Comparison of ENCODE assay signal across 16 cellular contexts in genomic region chr1:207680590-207681388, GRCh38. TPM values are rescaled to one million over a fixed set of nuclear protein-coding genes. Genes with fewer than 3 reads are reported as not detected.
A peak's percentile ranks its signal among the peaks of the same experiment; 100 is the strongest.
DNase-seq lines count a peak whose midpoint lies in the region; ATAC-seq, FAIRE-seq and TF ChIP-seq lines count a peak whose summit lies in the region.
"Not testable (repeated sequence)": the region's sequence is repeated elsewhere in the genome, so short reads cannot be mapped to it uniquely, and the experiment has no call there.
"Had no signal": no experiment of that assay in that cellular context is flagged by ENCODE, and none has a peak within 500 bp of the region (broad histone marks: within the 10 kb centered on the region; RNA-seq: fewer than 3 reads in every experiment).

No MANE protein-coding gene starts in this region.

- H4K91ac ChIP-seq in IMR-90 (ENCODE audit: insufficient read depth, low read depth, low read length); H1 (replicated peaks; ENCODE audit: insufficient read length, low read length): not testable (repeated sequence)

- H3K9me1 ChIP-seq in IMR-90 (ENCODE audit: insufficient read depth, low read length) = not testable (repeated sequence)

- H2BK120ac ChIP-seq in IMR-90 (ENCODE audit: low read depth, low read length); H1 (replicated peaks; ENCODE audit: low read depth, low read length): not testable (repeated sequence)

- not testable (repeated sequence) for H2BK12ac ChIP-seq in H1 (ENCODE audit: low read depth, low read length)

- peak; percentile 91 for ATAC-seq in IMR-90 (ENCODE audit: low read depth)
- peak; percentile 54; the same call in 2 of the 3 replicates for ATAC-seq in RWPE2 (ENCODE audit: low read depth)

- not testable (repeated sequence) for H3K18ac ChIP-seq in IMR-90 (ENCODE audit: low read depth, low read length); H1 (ENCODE audit: extremely low read depth, low read length)

- not testable (repeated sequence) for H3K79me1 ChIP-seq in IMR-90 (ENCODE audit: low read depth in 1 of 2, low read length in 2 of 2); H1 (ENCODE audit: low read depth, low read length)

- H2AK9ac ChIP-seq in IMR-90 (replicated peaks; ENCODE audit: low read depth, low read length, poor library complexity) = not testable (repeated sequence)

- peak; percentile 71 for DNase-seq in EL
- DNase-seq in IMR-90 = peak; percentile 61
- DNase-seq in RWPE2 (ENCODE audit: low spot score); H1 (ENCODE audit: low read depth in 1 of 2, low spot score in 2 of 2): not testable (repeated sequence)
- peak; percentile 68 for DNase-seq in amniotic epithelial cell (ENCODE audit: low read depth)
- peak; percentile 76 for DNase-seq in glomerular visceral epithelial cell (ENCODE audit: extremely low spot score)
- DNase-seq in renal cortical epithelial cell (ENCODE audit: low read depth) = peak; percentile 8

- not testable (repeated sequence) for H3K36me3 ChIP-seq in IMR-90 (ENCODE audit: control insufficient read depth, insufficient read depth, low read length); RWPE2 (ENCODE audit: low read depth); H1 (ENCODE audit: control insufficient read depth in 2 of 4, insufficient read depth in 4 of 4, low read length in 3 of 4)

- dilution Hi-C loops in IMR-90 (cut with HindIII; ENCODE audit: low sequenced_read_pairs, unreplicated experiment) = not testable (repeated sequence)

- not testable (repeated sequence) for TF ChIP-seq POLR2A in IMR-90 (IDR thresholded peaks at IDR 0.05; ENCODE audit: low read depth, low read length); H1 (IDR thresholded peaks at IDR 0.05; ENCODE audit: control extremely low read depth in 1 of 2, low read depth in 2 of 2, low read length in 2 of 2)

- not testable (repeated sequence) for TF ChIP-seq CTCF in IMR-90 (conservative IDR thresholded peaks at IDR 0.05; ENCODE audit: low read depth, low read length); RWPE2 (IDR thresholded peaks at IDR 0.05; ENCODE audit: poor library complexity, severe bottlenecking); H1 (IDR thresholded peaks at IDR 0.05; ENCODE audit: control extremely low read depth in 1 of 3, insufficient read depth in 1 of 3, low read depth in 1 of 3, low read length in 3 of 3)

- H3K27ac ChIP-seq in IMR-90 (ENCODE audit: insufficient read depth, low read length); RWPE2 (ENCODE audit: poor library complexity, severe bottlenecking); H1 (ENCODE audit: low read depth, low read length): not testable (repeated sequence)

- not testable (repeated sequence) for H2BK20ac ChIP-seq in IMR-90 (ENCODE audit: low read depth, low read length); H1 (ENCODE audit: low read length)

- FAIRE-seq in H1 (lab: Jason Lieb, UNC) = peak; percentile 75

- H3K79me2 ChIP-seq in H1 (ENCODE audit: control insufficient read depth in 1 of 2, insufficient read depth in 2 of 2, low read length in 2 of 2) = not testable (repeated sequence)

- not testable (repeated sequence) for H2AFZ ChIP-seq in IMR-90 (replicated peaks; ENCODE audit: low read length, poor library complexity)
- peak overlapping the region; percentile 44; the same call in 1 of the 2 replicates for H2AFZ ChIP-seq in H1 (ENCODE audit: low read length)

- H3K23me2 ChIP-seq in H1 (ENCODE audit: low read depth, low read length) = not testable (repeated sequence)

- H4K8ac ChIP-seq in IMR-90 (ENCODE audit: low read depth in 2 of 2, low read length in 2 of 2); H1 (ENCODE audit: extremely low read depth, insufficient read depth, low read length): not testable (repeated sequence)

- not testable (repeated sequence) for H3K9ac ChIP-seq in IMR-90 (ENCODE audit: low read depth, low read length); H1 (replicated peaks in 1 of 4; ENCODE audit: extremely low read depth in 1 of 4, low read depth in 3 of 4, low read length in 3 of 4)

- CTCF ChIA-PET in IMR-90 (lab: Yijun Ruan, JAX); H1 (lab: Charles Lee; ENCODE audit: partially characterized antibody): not testable (repeated sequence)

- not testable (repeated sequence) for H3K23ac ChIP-seq in IMR-90 (ENCODE audit: low read depth, low read length); H1 (ENCODE audit: insufficient read length)

- H3K4ac ChIP-seq in IMR-90 (ENCODE audit: low read depth, low read length); H1 (replicated peaks; ENCODE audit: insufficient read length, low read depth, low read length): not testable (repeated sequence)

- not testable (repeated sequence) for H2BK5ac ChIP-seq in IMR-90 (ENCODE audit: low read depth, low read length, poor library complexity, severe bottlenecking); H1 (ENCODE audit: low read depth, low read length)

- TF ChIP-seq RAD21 in IMR-90 (IDR thresholded peaks at IDR 0.05; ENCODE audit: low read length); H1 (IDR thresholded peaks at IDR 0.05 in 1 of 2, conservative IDR thresholded peaks at IDR 0.05 in 1 of 2; ENCODE audit: low read depth in 2 of 2, low read length in 2 of 2): not testable (repeated sequence)

- POLR2A ChIA-PET in IMR-90 (lab: Charles Lee; ENCODE audit: unreplicated experiment); H1 (lab: Charles Lee; ENCODE audit: partially characterized antibody): not testable (repeated sequence)

- not testable (repeated sequence) for H3K27me3 ChIP-seq in IMR-90 (ENCODE audit: control insufficient read depth, insufficient read depth, low read length); RWPE2 (ENCODE audit: insufficient read depth, poor library complexity, severe bottlenecking); H1 (replicated peaks in 1 of 4; ENCODE audit: control insufficient read depth in 3 of 4, extremely low read depth in 1 of 4, insufficient read depth in 3 of 4, low read length in 3 of 4)

- H2BK15ac ChIP-seq in IMR-90 (ENCODE audit: low read depth, low read length); H1 (ENCODE audit: low read length): not testable (repeated sequence)

- H4K5ac ChIP-seq in IMR-90 (ENCODE audit: low read depth, low read length); H1 (ENCODE audit: insufficient read length, low read depth, low read length): not testable (repeated sequence)

- in situ Hi-C loops in IMR-90 (cut with MboI; ENCODE audit: low sequenced_read_pairs) = not testable (repeated sequence)

- TF ChIP-seq EP300 in H1 (IDR thresholded peaks at IDR 0.05; ENCODE audit: borderline replicate concordance in 1 of 2, low read depth in 2 of 2, low read length in 2 of 2) = not testable (repeated sequence)

- H3K14ac ChIP-seq in IMR-90 (replicated peaks; ENCODE audit: low read depth, low read length); H1 (ENCODE audit: insufficient read length): not testable (repeated sequence)

- intact Hi-C loops in IMR-90 (cut with micrococcal nuclease) = not testable (repeated sequence)

- not testable (repeated sequence) for H3K56ac ChIP-seq in IMR-90 (ENCODE audit: extremely low read depth, insufficient read depth, low read length); H1 (replicated peaks; ENCODE audit: insufficient read length, low read depth, low read length)

- WGBS in IMR-90 (ENCODE audit: extremely low coverage in 2 of 2, insufficient read length in 1 of 2), 2 experiments = no CpG with 5 or more reads among the region's 6 CpGs
- WGBS in H1 (ENCODE audit: extremely low coverage in 1 of 2, insufficient coverage in 1 of 2, insufficient read length in 1 of 2, insufficient replicate concordance in 2 of 2, low coverage in 1 of 2, low lambda C conversion rate in 2 of 2, missing lambda C conversion rate in 1 of 2), 2 experiments = 83% methylated on average over 5 of the region's 6 CpGs; no CpG with 5 or more reads in 1 of the 2 experiments

- not testable (repeated sequence) for H3K4me3 ChIP-seq in IMR-90 (ENCODE audit: insufficient read depth, low read depth, low read length); RWPE2 (ENCODE audit: severe bottlenecking); H1 (ENCODE audit: extremely low read depth in 1 of 4, insufficient read depth in 2 of 4, low read depth in 3 of 4, low read length in 4 of 4)

- not testable (repeated sequence) for H3K4me2 ChIP-seq in IMR-90 (ENCODE audit: low read depth, low read length); H1 (ENCODE audit: insufficient read depth in 1 of 2, low read depth in 2 of 2, low read length in 2 of 2)

- not testable (repeated sequence) for H3K4me1 ChIP-seq in IMR-90 (ENCODE audit: control insufficient read depth, insufficient read depth, low read length); RWPE2 (ENCODE audit: insufficient read depth, poor library complexity, severe bottlenecking); H1 (replicated peaks in 1 of 4; ENCODE audit: control insufficient read depth in 3 of 4, insufficient read depth in 4 of 4, low read length in 3 of 4)

- H3K9me3 ChIP-seq in IMR-90 (ENCODE audit: control insufficient read depth, insufficient read depth, low read length); RWPE2 (ENCODE audit: severe bottlenecking); H1 (ENCODE audit: insufficient read depth in 2 of 2, low read depth in 1 of 2, low read length in 1 of 2): not testable (repeated sequence)

- not testable (repeated sequence) for BruUV-seq in IMR-90 (replicated peaks; lab: Mats Ljungman, UMichigan)

- H2AK5ac ChIP-seq in IMR-90 (ENCODE audit: low read depth, low read length); H1 (ENCODE audit: low read depth, low read length): not testable (repeated sequence)

- H4K20me1 ChIP-seq in IMR-90 (ENCODE audit: insufficient read depth, low read length); H1 (replicated peaks in 1 of 2; ENCODE audit: control insufficient read depth in 1 of 2, insufficient read depth in 2 of 2, low read length in 2 of 2): not testable (repeated sequence)

RNA-seq across cellular contexts. Expression of gene CR1L, which starts 35.9 kb away (rescaled TPM):
- total RNA-seq in IMR-90 (2012; rRNA removed) = not detected in 2 replicates
- polyA plus RNA-seq in IMR-90 (2012; rRNA removed) = not detected in 2 replicates
- not detected in 2 replicates for polyA plus RNA-seq in IMR-90 (2012; cell fraction: cytosol; rRNA removed)
- polyA plus RNA-seq in IMR-90 (2012; cell fraction: nucleus; rRNA removed; ENCODE audit: low replicate concordance) = not detected in 2 replicates
- not detected in 2 replicates for total RNA-seq in H1 (2021; fragmentation: NEBNext Ultra II Directional; extraction: Animal tissue kit (Norgen Biotek cat#: 25700))
- 0.19 and 0.39 TPM in 2 replicates for polyA plus RNA-seq in H1 (2011; rRNA removed)
- polyA plus RNA-seq in H1 (2011; cell fraction: cytosol; rRNA removed) = 0.37 TPM
- polyA plus RNA-seq in H1 (2011; cell fraction: nucleus; rRNA removed) = 0.40 TPM
- 0.32 TPM in 1 of 4 replicates, not detected in the others for polyA plus RNA-seq in H1 (2012, experiment 1 of 2)
- polyA plus RNA-seq in H1 (2012, experiment 2 of 2) = not detected
- 0.22 TPM for polyA plus RNA-seq in H1 (2013, experiment 1 of 2)
- polyA plus RNA-seq in H1 (2013, experiment 2 of 2) = 0.46 TPM
- polyA minus RNA-seq in H1 (2011; rRNA and poly(A)+ RNA removed) = 0.09 TPM in 1 of 2 replicates, not detected in the other
- not detected for polyA minus RNA-seq in H1 (2011; cell fraction: cytosol; rRNA and poly(A)+ RNA removed)
- not detected for polyA minus RNA-seq in H1 (2011; cell fraction: nucleus; rRNA and poly(A)+ RNA removed)
- not detected in 2 replicates for total RNA-seq in renal cortical epithelial cell
- total RNA-seq: cardiac muscle cell, esophagus muscularis mucosa, HepG2, left cardiac atrium, lung microvascular endothelial cell, neural crest cell, OCI-LY7, right cardiac atrium had no signal
- polyA plus RNA-seq: cardiac muscle cell; CD4-positive, alpha-beta memory T cell; HepG2; right cardiac atrium had no signal
